In genomic region chr16:31471875-31472558, GRCh38 we compare ENCODE assay signal across 8 cellular contexts. TPM values are rescaled to one million over a fixed set of nuclear protein-coding genes. Genes with fewer than 3 reads are reported as not detected.
DNase-seq lines count a peak whose midpoint lies in the region; ATAC-seq, FAIRE-seq and TF ChIP-seq lines count a peak whose summit lies in the region.

TSS of gene TGFB1I1 (plus strand) at chr16:31472152. CDS start at chr16:31472189, 37 bp downstream.

- no peaks in the 10 kb centered on the region; the same call in 1 of the 2 replicates for H3K36me3 ChIP-seq in BE2C
- H3K36me3 ChIP-seq in left ventricle myocardium inferior = peaks cover 31% of the 10 kb centered on the region
- H3K36me3 ChIP-seq in psoas muscle (ENCODE audit: insufficient read depth in 1 of 2, low read depth in 1 of 2) = peaks cover 0 to 15% of the 10 kb centered on the region in 2 donors

- H3K4me3 ChIP-seq in BE2C (ENCODE audit: low read depth, low read length) (peak within 1 kb of the TSS; percentile 72), left ventricle myocardium inferior (peak within 1 kb of the TSS; percentile 80), psoas muscle (peak within 1 kb of the TSS; percentile 71)

- no peaks in the 10 kb centered on the region for H3K9me3 ChIP-seq in BE2C
- H3K9me3 ChIP-seq in left ventricle myocardium inferior (replicated peaks) = no peaks in the 10 kb centered on the region
- H3K9me3 ChIP-seq in psoas muscle = no peaks in the 10 kb centered on the region

- H3K27me3 ChIP-seq in BE2C (no peaks in the 10 kb centered on the region), left ventricle myocardium inferior (ENCODE audit: low read depth) (peaks cover 4% of the 10 kb centered on the region), psoas muscle (ENCODE audit: insufficient read depth in 3 of 3, low read length in 2 of 3) (peaks cover 0 to 31% (median 4%) of the 10 kb centered on the region in 3 donors)

- intact Hi-C loops in left ventricle myocardium inferior (cut with micrococcal nuclease) (no loop called here), psoas muscle (cut with DNase I) (no loop called here), head of caudate nucleus (cut with DNase I) (no loop called here)

- DNase-seq in BE2C (peak; percentile 72), HTR-8/SVneo (ENCODE audit: insufficient read length, low spot score) (peak; percentile 77), left ventricle myocardium inferior (peak; percentile 80), psoas muscle (peak; percentile 65 to 73), head of caudate nucleus (no peak)

- TF ChIP-seq CTCF in BE2C (IDR thresholded peaks at IDR 0.05; ENCODE audit: low read depth, low read length) (no peak), left ventricle myocardium inferior (IDR thresholded peaks at IDR 0.05; ENCODE audit: borderline replicate concordance) (no peak), psoas muscle (IDR thresholded peaks at IDR 0.05) (no peak)

- H3K4me1 ChIP-seq in BE2C (peaks cover 4% of the 10 kb centered on the region; the same call in 1 of the 2 replicates), left ventricle myocardium inferior (peaks cover 31% of the 10 kb centered on the region), psoas muscle (peaks cover 7% of the 10 kb centered on the region)

- peak within 1 kb of the TSS; percentile 34 for H3K27ac ChIP-seq in angular gyrus (ENCODE audit: low read depth, low read length)
- peak within 1 kb of the TSS; percentile 96 for H3K27ac ChIP-seq in left ventricle myocardium inferior (replicated peaks)
- H3K27ac ChIP-seq in psoas muscle = peak within 1 kb of the TSS; percentile 69

- 0 to 2% (median 1%) methylated on average over 37 to 59 of the region's 59 CpGs for WGBS in psoas muscle, 3 donors

- ATAC-seq in psoas muscle = peak; percentile 16 to 50 (median 28)
- ATAC-seq in HG02798 (IDR thresholded peaks at IDR 0.05; ENCODE audit: poor library complexity, unreplicated experiment) = no peak
- no peak for ATAC-seq in HG03439 (IDR thresholded peaks at IDR 0.05; ENCODE audit: unreplicated experiment)

- peak; percentile 64 for FAIRE-seq in HTR-8/SVneo (lab: Jason Lieb, UNC)

RNA-seq across cellular contexts. Expression of gene TGFB1I1, which starts in this region (rescaled TPM):
- 41.8 TPM for polyA plus RNA-seq in BE2C (2012; ENCODE audit: insufficient read depth, insufficient read length, low read depth)
- 15.6 TPM for total RNA-seq in left ventricle myocardium inferior
- 10 to 100 TPM in 1 of 4 donors, 1 to 10 TPM in 3; 8.3 to 11.5 (median 8.7) TPM for total RNA-seq in psoas muscle
- 1 to 10 TPM; 4.5 to 7.0 (median 5.0) TPM for polyA plus RNA-seq in psoas muscle

Comparison
In these comparisons a context has a peak if more than half of its experiments do, and no peak if none do; other contexts are left out.
1. DNase-seq: peak in BE2C (single experiment), HTR-8/SVneo (single experiment), left ventricle myocardium inferior (single experiment) and psoas muscle (2 of 2); none in head of caudate nucleus (0 of 42).
2. H3K27ac ChIP-seq: peak in every context shown above with its lines; median percentile 96 in left ventricle myocardium inferior; 69 in psoas muscle; 34 in angular gyrus.
3. ATAC-seq: peak in psoas muscle (4 of 4); none in HG02798 (single experiment) and HG03439 (single experiment).
4. Peak in every context shown above with its lines, with median percentiles within 50 percentile points of each other: H3K4me3 ChIP-seq.